In the genomic region with DNA sequence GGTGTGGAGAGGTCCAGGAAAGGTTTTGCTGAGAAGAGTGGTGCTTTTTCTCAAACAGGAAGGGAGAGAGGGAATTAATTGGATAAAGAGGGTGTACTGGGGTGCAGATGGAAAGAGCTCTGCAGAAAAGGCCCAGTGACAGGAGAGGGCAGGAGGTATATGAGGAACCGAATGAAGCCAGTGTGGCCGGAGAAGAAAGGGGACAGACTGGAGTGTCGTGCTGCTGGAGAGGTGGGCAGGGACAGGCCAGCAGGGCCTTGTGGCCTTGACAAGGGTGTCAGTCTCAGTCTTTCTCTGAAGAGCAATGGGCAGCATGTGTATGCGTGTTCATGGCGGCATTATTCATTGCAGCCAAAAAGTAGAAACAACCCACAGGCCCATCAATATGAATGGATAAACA, we compare ENCODE assay signal across 36 cellular contexts.
"Had no signal": no experiment of that assay in that cellular context is flagged by ENCODE, and none has a peak within 500 bp of the region (broad histone marks: within the 10 kb centered on the region; RNA-seq: fewer than 3 reads in every experiment).

No MANE protein-coding gene starts in this region.

- H3K36me3 ChIP-seq: MG63 had no signal

- H3K9me3 ChIP-seq: MG63 had no signal

- H3K4me2 ChIP-seq: KMS-11 had no signal

- H3K4me3 ChIP-seq: MG63 had no signal

- DNase-seq: Karpas-422, Kasumi-1, KG1, MG63, MM.1S, MV-4-11, NCI-H1048, NCI-H1092, NCI-H1092 treated with DMSO at 0.1 percent for 48 hours, NCI-H1105, NCI-H1105 treated with DMSO at 0.1 percent for 48 hours, NCI-H1417, NCI-H1417 treated with DMSO at 0.1 percent for 48 hours, NCI-H1436, NCI-H1436 treated with DMSO at 0.1 percent for 48 hours, NCI-H146, NCI-H1694, NCI-H1694 treated with DMSO at 0.1 percent for 48 hours, NCI-H187, NCI-H187 treated with DMSO at 0.1 percent for 48 hours, NCI-H1930, NCI-H2029, NCI-H2029 treated with DMSO at 0.1 percent for 48 hours, NCI-H2081, NCI-H2081 treated with DMSO at 0.1 percent for 48 hours, NCI-H2107, NCI-H2171, NCI-H2171 treated with DMSO at 0.1 percent for 48 hours, NCI-H2227 treated with DMSO at 0.1 percent for 48 hours, NCI-H226, NCI-H345, NCI-H446, NCI-H446 treated with DMSO at 0.1 percent for 48 hours, NCI-H510A, NCI-H510A treated with DMSO at 0.1 percent for 48 hours had no signal

- H3K27me3 ChIP-seq: MG63 had no signal

- H3K27ac ChIP-seq: KMS-11 had no signal

- H3K9ac ChIP-seq: KMS-11 had no signal
